Comparison of ENCODE assay signal across 21 cellular contexts in genomic region chr16:61923629-61924028, GRCh38.
DNase-seq lines count a peak whose midpoint lies in the region; ATAC-seq, FAIRE-seq and TF ChIP-seq lines count a peak whose summit lies in the region.
"Had no signal": no experiment of that assay in that cellular context is flagged by ENCODE, and none has a peak within 500 bp of the region (broad histone marks: within the 10 kb centered on the region; RNA-seq: fewer than 3 reads in every experiment).

No MANE protein-coding gene starts in this region.

- no peak for ATAC-seq in WTC11
- ATAC-seq: A549; CD8-positive, alpha-beta T cell had no signal

- H3K9me3 Mint-ChIP-seq in WTC11 = 0 out of 2 replicates have a peak, but pooled peaks cover 3% of the 10 kb centered on the region
- no peaks in the 10 kb centered on the region for H3K9me3 Mint-ChIP-seq in Caco-2 (ENCODE audit: unreplicated experiment)

- H3K36me3 Mint-ChIP-seq in WTC11 (peaks cover 6% of the 10 kb centered on the region; the same call in 1 of the 2 replicates), Caco-2 (ENCODE audit: insufficient read depth, unreplicated experiment) (no peaks in the 10 kb centered on the region)
- H3K36me3 Mint-ChIP-seq: CD8-positive, alpha-beta T cell had no signal

- no TSS peak for BruUV-seq in Caco-2 (replicated peaks; lab: Mats Ljungman, UMichigan)

- CTCF ChIA-PET in WTC11 (lab: Charles Lee) (no interaction called here), Caco-2 (lab: Charles Lee) (no interaction called here)

- peak; percentile 67 for FAIRE-seq in G401.6 (lab: Jason Lieb, UNC)
- FAIRE-seq: A549, GM12891, GM19239 had no signal

- no peaks in the 10 kb centered on the region for H3K27me3 ChIP-seq in Caco-2 (replicated peaks; ENCODE audit: control insufficient read depth, insufficient read depth, low read length)
- H3K27me3 ChIP-seq: BLaER1 treated with 17β-estradiol and CSF1 and Interleukin-3, amounts not matched to agents 10 nM and 100 nM had no signal

- POLR2A ChIA-PET in WTC11 (lab: Charles Lee) = no interaction called here
- POLR2A ChIA-PET in Caco-2 (lab: Charles Lee) = no interaction called here

- H3K27ac Mint-ChIP-seq in WTC11 (no peak overlapping the region), Caco-2 (ENCODE audit: unreplicated experiment) (no peak overlapping the region)
- H3K27ac Mint-ChIP-seq: B cell; CD4-positive, alpha-beta T cell; CD8-positive, alpha-beta T cell had no signal

- H3K4me3 ChIP-seq in Caco-2 (ENCODE audit: low read depth, low read length) = no peak overlapping the region
- H3K4me3 ChIP-seq: A549; BLaER1 treated with 17β-estradiol and CSF1 and Interleukin-3, amounts not matched to agents 10 nM and 100 nM had no signal

- H3K4me3 Mint-ChIP-seq in WTC11 (no peak overlapping the region), Caco-2 (ENCODE audit: unreplicated experiment) (no peak overlapping the region)
- H3K4me3 Mint-ChIP-seq: B cell; CD4-positive, alpha-beta T cell; CD8-positive, alpha-beta T cell had no signal

- H3K27me3 Mint-ChIP-seq in WTC11 (ENCODE audit: low read depth) = no peaks in the 10 kb centered on the region
- no peaks in the 10 kb centered on the region for H3K27me3 Mint-ChIP-seq in Caco-2 (ENCODE audit: insufficient read depth, unreplicated experiment)
- H3K27me3 Mint-ChIP-seq: B cell; CD4-positive, alpha-beta T cell had no signal

- H3K4me1 ChIP-seq in Caco-2 = no peaks in the 10 kb centered on the region
- H3K4me1 ChIP-seq: BLaER1 treated with 17β-estradiol and CSF1 and Interleukin-3, amounts not matched to agents 10 nM and 100 nM had no signal

- H3K4me1 Mint-ChIP-seq in WTC11 (peaks cover 14% of the 10 kb centered on the region), Caco-2 (ENCODE audit: low read depth, unreplicated experiment) (no peaks in the 10 kb centered on the region)
- H3K4me1 Mint-ChIP-seq: B cell had no signal

- DNase-seq in WTC11 (ENCODE audit: low spot score) (no peak), Caco-2 (no peak), ureter (ENCODE audit: low spot score) (no peak), HuH-7.5 (ENCODE audit: low spot score) (no peak)
- DNase-seq: 8988T; AML-193; CD4-positive, alpha-beta T cell; CD8-positive, alpha-beta T cell; DMS 273 treated with DMSO at 0.1 percent for 48 hours; DMS153; DMS53; DMS79; DND-41; EL; GF-D8 had no signal

- H3K36me3 ChIP-seq in Caco-2 (ENCODE audit: control insufficient read depth, insufficient read depth, low read length) = no peaks in the 10 kb centered on the region
- H3K36me3 ChIP-seq: BLaER1 treated with 17β-estradiol and CSF1 and Interleukin-3, amounts not matched to agents 10 nM and 100 nM had no signal

- intact Hi-C loops in Caco-2 (cut with micrococcal nuclease; ENCODE audit: unreplicated experiment) = no loop called here

- no peak for TF ChIP-seq CTCF in WTC11 (IDR thresholded peaks at IDR 0.05)
- TF ChIP-seq CTCF in Caco-2 (IDR thresholded peaks at IDR 0.05; ENCODE audit: insufficient read depth in 1 of 2, low read depth in 1 of 2, low read length in 1 of 2, severe bottlenecking in 1 of 2, unreplicated experiment in 1 of 2) = no peak

- no peaks in the 10 kb centered on the region for H3K9me3 ChIP-seq in Caco-2
- H3K9me3 ChIP-seq: A549; BLaER1 treated with 17β-estradiol and CSF1 and Interleukin-3, amounts not matched to agents 10 nM and 100 nM had no signal

TF ChIP-seq in WTC11, 78 proteins besides CTCF, POLR2A, EP300 and RAD21:
- TF ChIP-seq HMGA2 (CRISPR knock-in tag; IDR thresholded peaks at IDR 0.05) = peak; percentile 91; the same call in 1 of the 2 replicates
- TF ChIP-seq AFF4 (CRISPR knock-in tag; IDR thresholded peaks at IDR 0.05; ENCODE audit: borderline replicate concordance) = no peak
TF ChIP-seq in WTC11: peak in this region for 1.
